Comparison of ENCODE assay signal across 8 cellular contexts in genomic region chr17:49388290-49388640, GRCh38. TPM values are rescaled to one million over a fixed set of nuclear protein-coding genes. Genes with fewer than 3 reads are reported as not detected.
DNase-seq lines count a peak whose midpoint lies in the region; ATAC-seq and TF ChIP-seq lines count a peak whose summit lies in the region.

No MANE protein-coding gene starts in this region.

- ATAC-seq in HG02623 (IDR thresholded peaks at IDR 0.05; ENCODE audit: unreplicated experiment) (peak; percentile 50), GM21515 (IDR thresholded peaks at IDR 0.05; ENCODE audit: unreplicated experiment) (no peak)

- peak overlapping the region; percentile 42 for H3K27ac ChIP-seq in layer of hippocampus (ENCODE audit: low read depth, low read length)

- TF ChIP-seq CTCF in GM12864 (IDR thresholded peaks at IDR 0.05; ENCODE audit: low read depth, low read length, missing control alignments): no peak
- no peak for TF ChIP-seq CTCF in glutamatergic neuron (IDR thresholded peaks at IDR 0.05; ENCODE audit: partially characterized antibody, unreplicated experiment)

- peak overlapping the region; percentile 13 for H3K4me3 ChIP-seq in GM12864 (ENCODE audit: low read depth, low read length)

- no peaks in the 10 kb centered on the region for H3K9me3 Mint-ChIP-seq in T-helper 1 cell treated with Interleukin-12 subunit alpha and Interleukin-12 subunit beta and Interleukin-4 antibody, amounts not matched to agents 30 μg/mL and 1 μg/mL, for 36 hours
- peaks cover 3% of the 10 kb centered on the region for H3K9me3 Mint-ChIP-seq in glutamatergic neuron (ENCODE audit: unreplicated experiment)

- peaks cover 6% of the 10 kb centered on the region for H3K36me3 Mint-ChIP-seq in T-helper 1 cell treated with Interleukin-12 subunit alpha and Interleukin-12 subunit beta and Interleukin-4 antibody, amounts not matched to agents 30 μg/mL and 1 μg/mL, for 36 hours (ENCODE audit: low read depth)
- H3K36me3 Mint-ChIP-seq in glutamatergic neuron (ENCODE audit: unreplicated experiment): no peaks in the 10 kb centered on the region

- H3K4me3 Mint-ChIP-seq in T-helper 1 cell treated with Interleukin-12 subunit alpha and Interleukin-12 subunit beta and Interleukin-4 antibody, amounts not matched to agents 30 μg/mL and 1 μg/mL, for 36 hours: peak overlapping the region; percentile 78
- no peak overlapping the region for H3K4me3 Mint-ChIP-seq in glutamatergic neuron (ENCODE audit: unreplicated experiment)

- DNase-seq in GM12864 (ENCODE audit: low read depth) (no peak), H4 (ENCODE audit: low spot score) (no peak), DMS153 (lab: John Stamatoyannopoulos, UW) (no peak), glutamatergic neuron (no peak)

- peak overlapping the region; percentile 97 for H3K27ac Mint-ChIP-seq in T-helper 1 cell treated with Interleukin-12 subunit alpha and Interleukin-12 subunit beta and Interleukin-4 antibody, amounts not matched to agents 30 μg/mL and 1 μg/mL, for 36 hours
- H3K27ac Mint-ChIP-seq in glutamatergic neuron (ENCODE audit: unreplicated experiment): no peak overlapping the region

- peaks cover 42% of the 10 kb centered on the region for H3K4me1 Mint-ChIP-seq in T-helper 1 cell treated with Interleukin-12 subunit alpha and Interleukin-12 subunit beta and Interleukin-4 antibody, amounts not matched to agents 30 μg/mL and 1 μg/mL, for 36 hours (ENCODE audit: low read depth)
- no peaks in the 10 kb centered on the region for H3K4me1 Mint-ChIP-seq in glutamatergic neuron (ENCODE audit: low read depth, unreplicated experiment)

- H3K27me3 Mint-ChIP-seq in T-helper 1 cell treated with Interleukin-12 subunit alpha and Interleukin-12 subunit beta and Interleukin-4 antibody, amounts not matched to agents 30 μg/mL and 1 μg/mL, for 36 hours (ENCODE audit: low read depth): no peaks in the 10 kb centered on the region
- no peaks in the 10 kb centered on the region for H3K27me3 Mint-ChIP-seq in glutamatergic neuron (ENCODE audit: unreplicated experiment)

- no peaks in the 10 kb centered on the region for H3K27me3 ChIP-seq in layer of hippocampus (ENCODE audit: control insufficient read depth, insufficient read depth, low read length)

RNA-seq across cellular contexts. Expression of gene ZNF652, which starts 26.2 kb away (rescaled TPM):
- total RNA-seq in H4 (2014; rRNA removed; shearing (Covaris generic)): 13.4 and 18.3 TPM in 2 replicates
- 37.4 TPM for total RNA-seq in glutamatergic neuron (ENCODE audit: unreplicated experiment)

RNA-seq across cellular contexts. Expression of gene PHB1, which starts 26.4 kb away (rescaled TPM):
- total RNA-seq in H4 (2014; rRNA removed; shearing (Covaris generic)): 232 and 233 TPM in 2 replicates
- 134 TPM for total RNA-seq in glutamatergic neuron (ENCODE audit: unreplicated experiment)
